ENCODE assay signal across 14 cellular contexts in genomic region chr19:41133260-41133659, GRCh38. TPM values are rescaled to one million over a fixed set of nuclear protein-coding genes. Genes with fewer than 3 reads are reported as not detected.
"Had no signal": no experiment of that assay in that cellular context is flagged by ENCODE, and none has a peak within 500 bp of the region (broad histone marks: within the 10 kb centered on the region; RNA-seq: fewer than 3 reads in every experiment).

No MANE protein-coding gene starts in this region.

- H3K36me3 Mint-ChIP-seq: stimulated activated memory B cell treated with anti-CD40 and anti-IgM and Interleukin-4, amounts not matched to agents 10 μg/mL and 1 μg/mL and 100 μg/mL, for 72 hours; WTC11 had no signal

- H3K27me3 ChIP-seq: esophagus muscularis mucosa, transverse colon had no signal

- H3K9me3 Mint-ChIP-seq: activated CD4-positive, alpha-beta T cell treated with anti-CD3 and anti-CD28 coated beads, Interleukin-2, amount 10 ng/mL, durations not matched to agents 24 days and 14 days; memory B cell; stimulated activated memory B cell treated with anti-CD40 and anti-IgM and Interleukin-4, amounts not matched to agents 10 μg/mL and 1 μg/mL and 100 μg/mL, for 72 hours; WTC11 had no signal

- H3K9me3 ChIP-seq: esophagus muscularis mucosa, transverse colon had no signal

- H3K27ac ChIP-seq: esophagus muscularis mucosa, parathyroid adenoma, transverse colon had no signal

- H3K36me3 ChIP-seq: esophagus muscularis mucosa, transverse colon had no signal

- ATAC-seq: stimulated activated memory B cell treated with anti-CD40 and anti-IgM and Interleukin-4, amounts not matched to agents 10 μg/mL and 1 μg/mL and 100 μg/mL, for 72 hours; WTC11 had no signal

- H3K27ac Mint-ChIP-seq: activated CD4-positive, alpha-beta T cell treated with anti-CD3 and anti-CD28 coated beads, Interleukin-2, amount 10 ng/mL, durations not matched to agents 24 days and 14 days; memory B cell; stimulated activated memory B cell treated with anti-CD40 and anti-IgM and Interleukin-4, amounts not matched to agents 10 μg/mL and 1 μg/mL and 100 μg/mL, for 72 hours; WTC11 had no signal

- H3K4me3 ChIP-seq: esophagus muscularis mucosa, transverse colon had no signal

- DNase-seq: activated CD4-positive, alpha-beta T cell treated with anti-CD3 and anti-CD28 coated beads, Interleukin-2, amount 10 ng/mL, durations not matched to agents 24 days and 14 days; activated naive CD4-positive, alpha-beta T cell treated with anti-CD3 and anti-CD28 coated beads, Interleukin-2, amount 50 U/mL, for 16 hours; amygdala; cerebellar nuclear complex; dermis blood vessel endothelial cell; foreskin fibroblast; transverse colon had no signal

- H3K4me1 ChIP-seq: parathyroid adenoma had no signal

RNA-seq across cellular contexts. Expression of gene CYP2F1, which starts 19.0 kb away (rescaled TPM):
- total RNA-seq: activated CD4-positive, alpha-beta T cell treated with anti-CD3 and anti-CD28 coated beads, Interleukin-2, amount 10 ng/mL, durations not matched to agents 24 days and 14 days; dermis blood vessel endothelial cell; esophagus muscularis mucosa; subcutaneous adipose tissue; T-helper 1 cell treated with Interleukin-12 subunit alpha and Interleukin-12 subunit beta and Interleukin-4 antibody, amounts not matched to agents 30 ng/mL and 1 ng/mL, for 36 hours; transverse colon had no signal

RNA-seq across cellular contexts. Expression of gene CYP2A13, which starts 45.0 kb away (rescaled TPM):
- total RNA-seq: activated CD4-positive, alpha-beta T cell treated with anti-CD3 and anti-CD28 coated beads, Interleukin-2, amount 10 ng/mL, durations not matched to agents 24 days and 14 days; dermis blood vessel endothelial cell; esophagus muscularis mucosa; subcutaneous adipose tissue; T-helper 1 cell treated with Interleukin-12 subunit alpha and Interleukin-12 subunit beta and Interleukin-4 antibody, amounts not matched to agents 30 ng/mL and 1 ng/mL, for 36 hours; transverse colon had no signal
